Comparison of ENCODE assay signal across 17 cellular contexts in genomic region chr3:80870476-80871041, GRCh38.
DNase-seq lines count a peak whose midpoint lies in the region; ATAC-seq and TF ChIP-seq lines count a peak whose summit lies in the region.
"Had no signal": no experiment of that assay in that cellular context is flagged by ENCODE, and none has a peak within 500 bp of the region (broad histone marks: within the 10 kb centered on the region; RNA-seq: fewer than 3 reads in every experiment).

No MANE protein-coding gene starts in this region.

- intact Hi-C loops in Right ventricle myocardium inferior (cut with DNase I) (no loop called here), Right ventricle myocardium superior (cut with DNase I) (no loop called here), aorta (cut with DNase I) (no loop called here)

- no peaks in the 10 kb centered on the region for H3K27me3 ChIP-seq in gastroesophageal sphincter
- H3K27me3 ChIP-seq in aorta (ENCODE audit: control insufficient read depth in 1 of 2, insufficient read depth in 2 of 2, low read length in 1 of 2), result no peaks in the 10 kb centered on the region
- H3K27me3 ChIP-seq: BLaER1 treated with 17β-estradiol and CSF1 and Interleukin-3, amounts not matched to agents 10 nM and 100 nM had no signal

- H3K36me3 ChIP-seq in gastroesophageal sphincter (no peaks in the 10 kb centered on the region), aorta (ENCODE audit: control insufficient read depth in 1 of 2, insufficient read depth in 2 of 2, low read length in 1 of 2) (no peaks in the 10 kb centered on the region)
- H3K36me3 ChIP-seq: BLaER1 treated with 17β-estradiol and CSF1 and Interleukin-3, amounts not matched to agents 10 nM and 100 nM had no signal

- no peak for TF ChIP-seq POLR2A in gastroesophageal sphincter (IDR thresholded peaks at IDR 0.05)

- DNase-seq in Right ventricle myocardium inferior (ENCODE audit: missing footprints) (peak; percentile 52), Right ventricle myocardium superior (no peak), SK-N-DZ (ENCODE audit: low spot score) (peak; percentile 1), aorta (peak; percentile 36 to 54), Ammon's horn (ENCODE audit: low spot score) (no peak), COR-L47 (lab: John Stamatoyannopoulos, UW) (no peak), NCI-H2196 (lab: John Stamatoyannopoulos, UW; ENCODE audit: unreplicated experiment) (no peak)
- DNase-seq: 8988T; CD4-positive, CD25-positive, alpha-beta regulatory T cell; DMS153; DMS79; GDM1; GOT3; H9; IMR-90 had no signal

- H3K4me1 ChIP-seq in gastroesophageal sphincter (no peaks in the 10 kb centered on the region), aorta (ENCODE audit: control insufficient read depth in 1 of 2, insufficient read depth in 2 of 2, low read length in 2 of 2) (no peaks in the 10 kb centered on the region)
- H3K4me1 ChIP-seq: BLaER1 treated with 17β-estradiol and CSF1 and Interleukin-3, amounts not matched to agents 10 nM and 100 nM had no signal

- ATAC-seq in Right ventricle myocardium inferior (no peak), Right ventricle myocardium superior (ENCODE audit: poor library complexity) (no peak), gastroesophageal sphincter (peak; percentile 25), aorta (ENCODE audit: low FRiP score) (peak; percentile 11)

- TF ChIP-seq EP300 in gastroesophageal sphincter (IDR thresholded peaks at IDR 0.05), result no peak

- no peak overlapping the region for H3K27ac ChIP-seq in gastroesophageal sphincter
- H3K27ac ChIP-seq in aorta (ENCODE audit: low read depth in 1 of 2, low read length in 2 of 2), result no peak overlapping the region
- H3K27ac ChIP-seq: BLaER1 treated with 17β-estradiol and CSF1 and Interleukin-3, amounts not matched to agents 10 nM and 100 nM had no signal

- TF ChIP-seq CTCF in gastroesophageal sphincter (IDR thresholded peaks at IDR 0.05), result no peak

- no peak overlapping the region for H3K4me3 ChIP-seq in gastroesophageal sphincter
- H3K4me3 ChIP-seq in aorta (ENCODE audit: low read length in 2 of 2), result no peak overlapping the region
- H3K4me3 ChIP-seq: BLaER1 treated with 17β-estradiol and CSF1 and Interleukin-3, amounts not matched to agents 10 nM and 100 nM had no signal

- no CpG with 5 or more reads among the region's 4 CpGs for WGBS in gastroesophageal sphincter (ENCODE audit: low coverage in 1 of 2), 2 donors
- WGBS in aorta, 2 donors, result 86 to 87% methylated on average over 4 of the region's 4 CpGs

- no peaks in the 10 kb centered on the region for H3K9me3 ChIP-seq in gastroesophageal sphincter
- H3K9me3 ChIP-seq in aorta (ENCODE audit: control insufficient read depth, low read length), result no peaks in the 10 kb centered on the region

Comparison
In these comparisons a context has a peak if more than half of its experiments do, and no peak if none do; other contexts are left out.
1. DNase-seq: peak in Right ventricle myocardium inferior (single experiment), SK-N-DZ (single experiment) and aorta (2 of 2); none in Right ventricle myocardium superior (single experiment), Ammon's horn (single experiment), COR-L47 (single experiment) and NCI-H2196 (single experiment).
2. ATAC-seq: peak in gastroesophageal sphincter (single experiment) and aorta (single experiment); none in Right ventricle myocardium inferior (single experiment) and Right ventricle myocardium superior (single experiment).